ENCODE assay signal across 1 cellular context in the genomic region with DNA sequence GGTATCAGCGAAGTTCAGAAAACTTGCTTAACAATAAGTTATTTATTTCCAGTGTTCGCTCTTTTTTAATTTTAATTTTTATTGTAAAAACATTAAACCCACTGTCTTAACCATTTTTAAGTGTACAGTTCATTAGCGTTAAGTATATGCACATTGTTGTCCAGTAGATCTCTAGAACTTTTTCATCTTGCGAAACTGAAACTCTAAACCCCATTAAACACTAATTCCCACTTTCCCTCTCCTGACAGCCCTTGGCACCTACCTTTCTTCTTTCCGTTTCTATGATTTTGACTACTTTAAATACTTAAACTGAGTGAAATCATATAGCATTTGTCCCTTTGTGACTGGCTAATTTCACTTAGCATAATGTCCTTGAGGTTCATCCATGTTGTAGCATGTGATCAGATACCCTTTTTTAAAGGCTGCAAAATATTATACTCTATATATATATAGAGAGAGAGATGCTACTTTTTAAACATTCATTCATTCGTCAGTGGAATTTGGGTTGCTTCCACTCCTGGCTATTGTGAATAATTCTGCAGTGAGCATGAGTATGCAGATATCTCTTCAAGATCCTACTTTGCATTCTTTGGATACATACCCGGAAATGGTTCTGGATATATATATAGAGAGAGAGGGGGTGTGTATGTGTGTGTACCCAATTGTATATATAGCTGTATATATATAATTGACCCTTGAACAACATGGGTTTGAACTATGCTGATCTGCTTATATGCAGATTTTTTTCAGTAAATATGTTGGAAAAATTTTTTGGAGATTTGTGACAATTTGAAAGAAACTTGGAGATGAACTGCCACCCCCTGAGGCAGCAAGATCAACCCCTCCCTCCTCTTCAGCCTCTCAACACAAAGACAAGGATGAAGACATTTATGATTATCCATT.
TF ChIP-seq lines count a peak whose summit lies in the region.

No MANE protein-coding gene starts in this region.

TF ChIP-seq in IMR-90, 13 proteins besides CTCF, POLR2A, EP300 and RAD21:
- peak; percentile 37; the same call in 1 of the 2 replicates for TF ChIP-seq NFE2L2 (IDR thresholded peaks at IDR 0.05; ENCODE audit: low read depth, low read length)
- no peak for TF ChIP-seq SMC3 (IDR thresholded peaks at IDR 0.05; ENCODE audit: low read depth, low read length)
